ENCODE assay signal across 1 cellular context in the genomic region with DNA sequence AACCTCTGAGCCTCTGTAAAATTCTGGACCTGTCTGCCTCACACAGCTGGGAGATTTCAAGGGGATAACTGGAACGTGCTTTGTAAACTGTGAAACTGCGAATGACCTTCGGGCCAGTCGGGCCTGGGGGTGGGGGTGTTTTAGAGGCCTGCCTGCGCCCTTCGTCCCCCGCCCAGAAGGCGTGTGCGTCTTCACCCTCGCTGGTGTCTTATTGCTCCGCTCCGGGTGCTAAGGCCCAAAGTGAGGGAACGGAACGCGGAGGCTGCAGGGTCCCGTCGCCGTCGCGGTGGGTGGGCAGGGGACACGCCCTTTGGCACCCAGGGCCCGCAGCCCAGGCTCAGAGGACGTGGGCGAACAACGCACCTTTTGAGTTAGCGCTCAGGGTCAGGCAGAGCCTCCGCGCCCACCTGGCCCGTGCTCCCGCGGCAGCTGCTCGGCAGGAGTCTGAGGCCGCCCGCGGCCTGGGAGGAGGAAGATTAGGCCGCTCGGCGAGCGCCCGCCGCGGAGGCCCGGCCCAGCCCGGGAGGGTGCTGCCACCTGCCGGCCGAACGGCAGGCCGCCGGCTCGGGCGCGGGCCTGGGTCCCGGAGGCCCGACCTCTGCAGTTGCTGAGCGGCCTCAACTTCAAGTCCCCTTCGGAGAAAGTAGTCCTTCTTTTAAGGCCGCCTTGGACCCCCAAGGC.
TF ChIP-seq lines count a peak whose summit lies in the region.

No MANE protein-coding gene starts in this region.

TF ChIP-seq in K562, 482 proteins besides CTCF, POLR2A, EP300 and RAD21 (continued from another document):
- TF ChIP-seq ZBTB1 (CRISPR knock-in tag; IDR thresholded peaks at IDR 0.05; ENCODE audit: borderline replicate concordance, low read depth): 0 out of 2 replicates have a peak, but pooled peaks have one; percentile 31
- TF ChIP-seq ZNF12 (CRISPR knock-in tag; IDR thresholded peaks at IDR 0.05): no peak
- peak in 1 of 2 experiments; percentile 35; a peak in 1 of 4 replicates for TF ChIP-seq MNT (conservative IDR thresholded peaks at IDR 0.05)
- TF ChIP-seq NFIC (IDR thresholded peaks at IDR 0.05): peak; percentile 21; the same call in 1 of the 2 replicates
- TF ChIP-seq IRF2 (CRISPR knock-in tag; IDR thresholded peaks at IDR 0.05): no peak
- peak; percentile 35 to 58; a peak in 3 of 4 replicates for TF ChIP-seq MAZ (CRISPR knock-in tag; conservative IDR thresholded peaks at IDR 0.05 in 1 of 2, IDR thresholded peaks at IDR 0.05 in 1 of 2)
- TF ChIP-seq KDM5B (IDR thresholded peaks at IDR 0.05; ENCODE audit: insufficient replicate concordance, low read depth, low read length): no peak
- TF ChIP-seq, protein P1, sequence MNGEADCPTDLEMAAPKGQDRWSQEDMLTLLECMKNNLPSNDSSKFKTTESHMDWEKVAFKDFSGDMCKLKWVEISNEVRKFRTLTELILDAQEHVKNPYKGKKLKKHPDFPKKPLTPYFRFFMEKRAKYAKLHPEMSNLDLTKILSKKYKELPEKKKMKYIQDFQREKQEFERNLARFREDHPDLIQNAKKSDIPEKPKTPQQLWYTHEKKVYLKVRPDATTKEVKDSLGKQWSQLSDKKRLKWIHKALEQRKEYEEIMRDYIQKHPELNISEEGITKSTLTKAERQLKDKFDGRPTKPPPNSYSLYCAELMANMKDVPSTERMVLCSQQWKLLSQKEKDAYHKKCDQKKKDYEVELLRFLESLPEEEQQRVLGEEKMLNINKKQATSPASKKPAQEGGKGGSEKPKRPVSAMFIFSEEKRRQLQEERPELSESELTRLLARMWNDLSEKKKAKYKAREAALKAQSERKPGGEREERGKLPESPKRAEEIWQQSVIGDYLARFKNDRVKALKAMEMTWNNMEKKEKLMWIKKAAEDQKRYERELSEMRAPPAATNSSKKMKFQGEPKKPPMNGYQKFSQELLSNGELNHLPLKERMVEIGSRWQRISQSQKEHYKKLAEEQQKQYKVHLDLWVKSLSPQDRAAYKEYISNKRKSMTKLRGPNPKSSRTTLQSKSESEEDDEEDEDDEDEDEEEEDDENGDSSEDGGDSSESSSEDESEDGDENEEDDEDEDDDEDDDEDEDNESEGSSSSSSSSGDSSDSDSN (IDR thresholded peaks at IDR 0.05; ENCODE audit: borderline replicate concordance in 1 of 2, low read depth in 2 of 2, low read length in 2 of 2): peak; percentile 94 to 97; a peak in 3 of 4 replicates
- TF ChIP-seq MEF2A (IDR thresholded peaks at IDR 0.05; ENCODE audit: control insufficient read depth, low read depth, low read length): no peak
- TF ChIP-seq ZFP1 (CRISPR knock-in tag; IDR thresholded peaks at IDR 0.05): no peak
- TF ChIP-seq ZNF76 (CRISPR knock-in tag; IDR thresholded peaks at IDR 0.05; ENCODE audit: borderline replicate concordance): no peak
- TF ChIP-seq ZNF436 (CRISPR knock-in tag; IDR thresholded peaks at IDR 0.05): no peak
- TF ChIP-seq RBM22 (IDR thresholded peaks at IDR 0.05; ENCODE audit: low read depth, low read length, poor library complexity, severe bottlenecking): peak; percentile 9
- TF ChIP-seq NFYB (IDR thresholded peaks at IDR 0.05; ENCODE audit: extremely low read depth, insufficient read length): no peak
- TF ChIP-seq NFXL1 (CRISPR knock-in tag; IDR thresholded peaks at IDR 0.05): no peak
- peak; percentile 91 for TF ChIP-seq RB1 (IDR thresholded peaks at IDR 0.05; ENCODE audit: low read depth)
- TF ChIP-seq ZBTB7A (IDR thresholded peaks at IDR 0.05; ENCODE audit: borderline replicate concordance, control insufficient read depth, low read depth, low read length): peak; percentile 91
- peak; percentile 47; the same call in 1 of the 2 replicates for TF ChIP-seq PHF8 (IDR thresholded peaks at IDR 0.05; ENCODE audit: borderline replicate concordance, low read length)
- TF ChIP-seq FOSL1 (tag; conservative IDR thresholded peaks at IDR 0.05): 0 out of 2 replicates have a peak, but pooled peaks have one; percentile 43
- TF ChIP-seq KAT2B (IDR thresholded peaks at IDR 0.05; ENCODE audit: low read depth, low read length): no peak
- TF ChIP-seq ZBTB43 (CRISPR knock-in tag; IDR thresholded peaks at IDR 0.05): no peak
- 0 out of 4 replicates have a peak, but pooled peaks have one; percentile 19 to 20 for TF ChIP-seq NRF1 (conservative IDR thresholded peaks at IDR 0.05 in 1 of 2, IDR thresholded peaks at IDR 0.05 in 1 of 2)
- no peak for TF ChIP-seq HNRNPLL (IDR thresholded peaks at IDR 0.05; ENCODE audit: low read depth, low read length, poor library complexity, severe bottlenecking)
- no peak for TF ChIP-seq NR2F6 (CRISPR knock-in tag; IDR thresholded peaks at IDR 0.05)
- TF ChIP-seq MED1 (CRISPR knock-in tag; IDR thresholded peaks at IDR 0.05; ENCODE audit: borderline replicate concordance): no peak
- 0 out of 2 replicates have a peak, but pooled peaks have one; percentile 19 for TF ChIP-seq KAT7 (CRISPR knock-in tag; IDR thresholded peaks at IDR 0.05; ENCODE audit: borderline replicate concordance)
- TF ChIP-seq HNRNPK (IDR thresholded peaks at IDR 0.05; ENCODE audit: low read depth, low read length, poor library complexity, severe bottlenecking): no peak
- peak in 2 of 3 experiments; percentile 57 to 60 for TF ChIP-seq YY1 (IDR thresholded peaks at IDR 0.05; ENCODE audit: borderline replicate concordance in 1 of 3, control insufficient read depth in 1 of 3, extremely low read depth in 1 of 3, insufficient read depth in 3 of 3, insufficient read length in 1 of 3, insufficient replicate concordance in 2 of 3, low read depth in 1 of 3, low read length in 2 of 3)
- 0 out of 2 replicates have a peak, but pooled peaks have one; percentile 24 for TF ChIP-seq ZNF274 (IDR thresholded peaks at IDR 0.05; ENCODE audit: borderline replicate concordance, low read depth, low read length)
- no peak for TF ChIP-seq ZNF79 (CRISPR knock-in tag; IDR thresholded peaks at IDR 0.05; ENCODE audit: low read depth)
- TF ChIP-seq CBFA2T3 (IDR thresholded peaks at IDR 0.05): peak; percentile 68
